ENCODE assay signal across 10 cellular contexts in genomic region chr4:101349346-101350064, GRCh38. TPM values are rescaled to one million over a fixed set of nuclear protein-coding genes. Genes with fewer than 3 reads are reported as not detected.
DNase-seq lines count a peak whose midpoint lies in the region; ATAC-seq, FAIRE-seq and TF ChIP-seq lines count a peak whose summit lies in the region.
"Had no signal": no experiment of that assay in that cellular context is flagged by ENCODE, and none has a peak within 500 bp of the region (broad histone marks: within the 10 kb centered on the region; RNA-seq: fewer than 3 reads in every experiment).

No MANE protein-coding gene starts in this region.

- H3K4me1 Mint-ChIP-seq in CD8-positive, alpha-beta T cell (ENCODE audit: low read depth), result peaks cover 19% of the 10 kb centered on the region

- DNase-seq in CD8-positive, alpha-beta T cell, result no peak
- DNase-seq in NCI-H2029 (lab: John Stamatoyannopoulos, UW), result peak; percentile 76
- peak; percentile 90 for DNase-seq in epithelial cell of esophagus (ENCODE audit: low read depth)
- DNase-seq in pancreas, result peak; percentile 35 to 66 (median 53)
- DNase-seq in activated CD4-positive, alpha-beta T cell treated with anti-CD3 and anti-CD28 coated beads for 48 hours, result no peak
- no peak for DNase-seq in stimulated activated naive CD4-positive, alpha-beta T cell treated with Interleukin-2 at 50 U/mL for 16 hours (lab: John Stamatoyannopoulos, UW)
- DNase-seq: cortex of kidney, NCI-H1436 treated with DMSO at 0.1 percent for 48 hours had no signal

- no peak overlapping the region for H3K27ac ChIP-seq in CD8-positive, alpha-beta T cell (ENCODE audit: low read depth, low read length)
- H3K27ac ChIP-seq in pancreas, result no peak overlapping the region

- TF ChIP-seq CTCF in CD8-positive, alpha-beta T cell (IDR thresholded peaks at IDR 0.05), result no peak
- no peak for TF ChIP-seq CTCF in epithelial cell of esophagus (IDR thresholded peaks at IDR 0.05; ENCODE audit: insufficient read depth, low read depth, low read length, missing control alignments)
- TF ChIP-seq CTCF in pancreas (IDR thresholded peaks at IDR 0.05), result no peak

- no peaks in the 10 kb centered on the region for H3K9me3 ChIP-seq in CD8-positive, alpha-beta T cell (ENCODE audit: low read length)
- H3K9me3 ChIP-seq in pancreas, result no peaks in the 10 kb centered on the region

- no peaks in the 10 kb centered on the region for H3K9me3 Mint-ChIP-seq in CD8-positive, alpha-beta T cell

- H3K4me1 ChIP-seq in CD8-positive, alpha-beta T cell (ENCODE audit: insufficient read depth, low read length), result peaks cover 10% of the 10 kb centered on the region
- peaks cover under 1 to 18% (median 6%) of the 10 kb centered on the region in 3 donors for H3K4me1 ChIP-seq in pancreas

- CTCF ChIA-PET in CD8-positive, alpha-beta T cell (lab: Charles Lee), result interaction anchor here (1.0 to 1.5 kb wide), 3 partner anchors 10 to 247 kb away, joined by 3 read pairs; no protein-coding TSS in a partner anchor

- no peak for ATAC-seq in CD8-positive, alpha-beta T cell
- no peak for ATAC-seq in pancreas
- no peak for ATAC-seq in HG03442 (IDR thresholded peaks at IDR 0.05; ENCODE audit: unreplicated experiment)
- no peak for ATAC-seq in GM21390 (IDR thresholded peaks at IDR 0.05; ENCODE audit: unreplicated experiment)

- no peak overlapping the region for H3K27ac Mint-ChIP-seq in CD8-positive, alpha-beta T cell

- peaks cover 3% of the 10 kb centered on the region for H3K27me3 ChIP-seq in CD8-positive, alpha-beta T cell (ENCODE audit: insufficient read depth, low read length)
- no peaks in the 10 kb centered on the region for H3K27me3 ChIP-seq in pancreas

- no peak for FAIRE-seq in pancreas (lab: Jason Lieb, UNC)

- H3K4me3 ChIP-seq in CD8-positive, alpha-beta T cell (ENCODE audit: low read depth, low read length), result no peak overlapping the region
- H3K4me3 ChIP-seq in epithelial cell of esophagus (ENCODE audit: low read length) (no peak overlapping the region), pancreas (no peak overlapping the region)

- H3K27me3 Mint-ChIP-seq in CD8-positive, alpha-beta T cell (ENCODE audit: low read depth), result peaks cover 20% of the 10 kb centered on the region

- POLR2A ChIA-PET in CD8-positive, alpha-beta T cell (lab: Charles Lee), result interaction anchor here (0.6 to 1.9 kb wide), 2 partner anchors 13 to 330 kb away, joined by 4 read pairs; no protein-coding TSS in a partner anchor

- WGBS in pancreas, 2 donors, result 49 to 51% methylated on average over 4 of the region's 4 CpGs

- peaks cover 13% of the 10 kb centered on the region for H3K36me3 Mint-ChIP-seq in CD8-positive, alpha-beta T cell

- peak overlapping the region; percentile 98 for H3K4me3 Mint-ChIP-seq in CD8-positive, alpha-beta T cell

- intact Hi-C loops in CD8-positive, alpha-beta T cell (cut with DNase I, micrococcal nuclease), result loop anchor here (2.0 to 10.0 kb wide), 19 partner anchors 62 to 1849 kb away; partner anchors contain the start of genes CENPE (in 2 of the 2), BDH2 (in 1 of the 2), H2AZ1 (in 1 of the 2) and NFKB1 (in 1 of the 2)
- intact Hi-C loops in pancreas (cut with DNase I), result no loop called here

- H3K36me3 ChIP-seq in CD8-positive, alpha-beta T cell (ENCODE audit: insufficient read depth, low read length), result no peaks in the 10 kb centered on the region
- no peaks in the 10 kb centered on the region for H3K36me3 ChIP-seq in pancreas

RNA-seq across cellular contexts. Expression of gene PPP3CA, which starts 2.2 kb away (rescaled TPM):
- total RNA-seq in CD8-positive, alpha-beta T cell, result 10 to 100 TPM; 11.8 to 15.9 TPM
- total RNA-seq in pancreas, result 10 to 100 TPM in 5 of 6 donors, 1 to 10 TPM in 1; 10.0 to 22.7 (median 12.2) TPM
- 1 to 10 TPM; 4.9 to 7.2 TPM for polyA plus RNA-seq in pancreas

Comparison
In these comparisons a context has a peak if more than half of its experiments do, and no peak if none do; other contexts are left out.
1. DNase-seq: peak in NCI-H2029 (single experiment), epithelial cell of esophagus (single experiment) and pancreas (6 of 6); none in CD8-positive, alpha-beta T cell (0 of 7), activated CD4-positive, alpha-beta T cell treated with anti-CD3 and anti-CD28 coated beads for 48 hours (single experiment) and stimulated activated naive CD4-positive, alpha-beta T cell treated with Interleukin-2 at 50 U/mL for 16 hours (single experiment).
2. intact Hi-C loops: an anchor here in CD8-positive, alpha-beta T cell (2.0 to 10.0 kb wide); none called in pancreas.